In genomic region chr14:21455592-21455911, GRCh38 we compare ENCODE assay signal across 8 cellular contexts. TPM values are rescaled to one million over a fixed set of nuclear protein-coding genes. Genes with fewer than 3 reads are reported as not detected.
DNase-seq lines count a peak whose midpoint lies in the region; ATAC-seq and TF ChIP-seq lines count a peak whose summit lies in the region.

No MANE protein-coding gene starts in this region.

- H3K79me2 ChIP-seq in PC-3 (ENCODE audit: low read length), result peaks cover 53% of the 10 kb centered on the region
- peaks cover 53% of the 10 kb centered on the region for H3K79me2 ChIP-seq in neural progenitor cell (ENCODE audit: low read depth)

- H4K20me1 ChIP-seq in PC-3 (ENCODE audit: low read length) (peaks cover 8% of the 10 kb centered on the region; the same call in 1 of the 2 replicates), neural progenitor cell (ENCODE audit: low read depth) (peaks cover 16% of the 10 kb centered on the region)

- no peaks in the 10 kb centered on the region for H3K9me3 Mint-ChIP-seq in CD4-positive, CD25-positive, alpha-beta regulatory T cell
- no peaks in the 10 kb centered on the region for H3K9me3 Mint-ChIP-seq in neural progenitor cell

- DNase-seq in CD4-positive, CD25-positive, alpha-beta regulatory T cell, result no peak
- DNase-seq in PC-3, result peak; percentile 12
- DNase-seq in epithelial cell of prostate (ENCODE audit: low read depth, low spot score), result no peak
- DNase-seq in neural progenitor cell (ENCODE audit: low spot score), result no peak
- DNase-seq in SHP77 (lab: John Stamatoyannopoulos, UW), result no peak
- no peak for DNase-seq in GF-D8 (lab: John Stamatoyannopoulos, UW)
- DNase-seq in NCI-H2196 treated with DMSO at 0.1 percent for 48 hours (lab: John Stamatoyannopoulos, UW; ENCODE audit: unreplicated experiment), result no peak

- H3K4me2 ChIP-seq in PC-3 (ENCODE audit: low read length) (peak overlapping the region; percentile 93), neural progenitor cell (peak overlapping the region; percentile 85)

- H3K4me3 Mint-ChIP-seq in CD4-positive, CD25-positive, alpha-beta regulatory T cell, result peak overlapping the region; percentile 86 to 99 (median 98)
- peak overlapping the region; percentile 95 for H3K4me3 Mint-ChIP-seq in neural progenitor cell

- peaks cover 9% of the 10 kb centered on the region for H3K36me3 Mint-ChIP-seq in CD4-positive, CD25-positive, alpha-beta regulatory T cell
- H3K36me3 Mint-ChIP-seq in neural progenitor cell, result peaks cover 12% of the 10 kb centered on the region

- H3K27me3 Mint-ChIP-seq in CD4-positive, CD25-positive, alpha-beta regulatory T cell, result no peaks in the 10 kb centered on the region
- peaks cover 3% of the 10 kb centered on the region for H3K27me3 Mint-ChIP-seq in neural progenitor cell (ENCODE audit: insufficient read depth, low read depth)

- H2AFZ ChIP-seq in PC-3 (ENCODE audit: low read length) (peak overlapping the region; percentile 81), neural progenitor cell (replicated peaks) (peak overlapping the region; percentile 38)

- H3K4me3 ChIP-seq in CD4-positive, CD25-positive, alpha-beta regulatory T cell (ENCODE audit: low read depth, low read length), result peak overlapping the region; percentile 93
- H3K4me3 ChIP-seq in PC-3 (ENCODE audit: low read length) (peak overlapping the region; percentile 97), neural progenitor cell (peak overlapping the region; percentile 86)

- peak overlapping the region; percentile 95 for H3K27ac ChIP-seq in CD4-positive, CD25-positive, alpha-beta regulatory T cell (ENCODE audit: insufficient read depth, low read length, poor library complexity, severe bottlenecking)
- H3K27ac ChIP-seq in PC-3 (ENCODE audit: low read length) (peak overlapping the region; percentile 61), epithelial cell of prostate (peak overlapping the region; percentile 92), neural progenitor cell (peak overlapping the region; percentile 84)

- no peaks in the 10 kb centered on the region for H3K9me3 ChIP-seq in CD4-positive, CD25-positive, alpha-beta regulatory T cell (ENCODE audit: control insufficient read depth in 2 of 2, low read length in 2 of 2)
- no peaks in the 10 kb centered on the region for H3K9me3 ChIP-seq in PC-3 (ENCODE audit: low read length)
- H3K9me3 ChIP-seq in neural progenitor cell (ENCODE audit: low read depth), result no peaks in the 10 kb centered on the region

- POLR2A ChIA-PET in PC-3 (lab: Charles Lee; ENCODE audit: unreplicated experiment), result interaction anchor here (1.9 kb wide), 1 partner anchor 18 kb away, joined by 16 read pairs; no protein-coding TSS in a partner anchor

- TF ChIP-seq CTCF in PC-3 (conservative IDR thresholded peaks at IDR 0.05; ENCODE audit: low read depth, low read length) (no peak), neural progenitor cell (IDR thresholded peaks at IDR 0.05) (no peak)

- intact Hi-C loops in PC-3 (cut with micrococcal nuclease), result no loop called here

- peaks cover 20 to 53% (median 36%) of the 10 kb centered on the region in 4 donors for H3K4me1 Mint-ChIP-seq in CD4-positive, CD25-positive, alpha-beta regulatory T cell
- H3K4me1 Mint-ChIP-seq in neural progenitor cell, result peaks cover 23% of the 10 kb centered on the region

- H3K9ac ChIP-seq in PC-3 (ENCODE audit: low read length), result peak overlapping the region; percentile 95
- H3K9ac ChIP-seq in neural progenitor cell, result peak overlapping the region; percentile 91

- CTCF ChIA-PET in PC-3 (lab: Charles Lee), result interaction anchor here (0.6 to 2.1 kb wide), 4 partner anchors 18 to 312 kb away, joined by 3 to 17 read pairs (median 4); no protein-coding TSS in a partner anchor

- ATAC-seq in CD4-positive, CD25-positive, alpha-beta regulatory T cell (ENCODE audit: low read depth in 2 of 2), result no peak
- ATAC-seq in GM21825 (IDR thresholded peaks at IDR 0.05; ENCODE audit: unreplicated experiment), result peak; percentile 28
- ATAC-seq in PC-3, result peak; percentile 22

- no peaks in the 10 kb centered on the region for H3K27me3 ChIP-seq in CD4-positive, CD25-positive, alpha-beta regulatory T cell (ENCODE audit: control insufficient read depth, insufficient read depth, low read length)
- H3K27me3 ChIP-seq in PC-3 (ENCODE audit: low read length) (no peaks in the 10 kb centered on the region), neural progenitor cell (no peaks in the 10 kb centered on the region)

- peaks cover 46% of the 10 kb centered on the region for H3K4me1 ChIP-seq in CD4-positive, CD25-positive, alpha-beta regulatory T cell (ENCODE audit: control insufficient read depth, insufficient read depth, low read length, poor library complexity, severe bottlenecking)
- peaks cover 12% of the 10 kb centered on the region for H3K4me1 ChIP-seq in PC-3 (ENCODE audit: insufficient read depth, low read length)
- peaks cover 16% of the 10 kb centered on the region for H3K4me1 ChIP-seq in neural progenitor cell

- H3K9me2 ChIP-seq in PC-3 (replicated peaks; ENCODE audit: low read length), result no peaks in the 10 kb centered on the region

- H3K27ac Mint-ChIP-seq in CD4-positive, CD25-positive, alpha-beta regulatory T cell, result peak overlapping the region; percentile 99 to 100 (median 100)
- peak overlapping the region; percentile 98 for H3K27ac Mint-ChIP-seq in neural progenitor cell

- BruUV-seq in PC-3 (replicated peaks; lab: Mats Ljungman, UMichigan), result TSS peak; percentile 51

- H3K36me3 ChIP-seq in CD4-positive, CD25-positive, alpha-beta regulatory T cell (ENCODE audit: control insufficient read depth, insufficient read depth, low read length), result peaks cover 9% of the 10 kb centered on the region
- H3K36me3 ChIP-seq in PC-3 (ENCODE audit: low read depth, low read length) (no peaks in the 10 kb centered on the region), neural progenitor cell (peaks cover 7% of the 10 kb centered on the region)

- H3F3A ChIP-seq in PC-3 (ENCODE audit: low read length, unreplicated experiment) (no peaks in the 10 kb centered on the region), neural progenitor cell (ENCODE audit: low read depth) (peaks cover 18% of the 10 kb centered on the region)

RNA-seq across cellular contexts. Expression of gene CHD8, which starts 0.4 kb away (rescaled TPM):
- 142 TPM for total RNA-seq in CD4-positive, CD25-positive, alpha-beta regulatory T cell
- polyA plus RNA-seq in CD4-positive, CD25-positive, alpha-beta regulatory T cell, result 10 to 100 TPM; 15.3 to 30.9 (median 20.9) TPM
- total RNA-seq in PC-3 (2014; rRNA removed) (57.4 and 81.0 TPM in 2 replicates), neural progenitor cell (ENCODE audit: low replicate concordance) (72.5 and 81.1 TPM in 2 replicates)

RNA-seq across cellular contexts. Expression of gene RAB2B, which starts 21.2 kb away (rescaled TPM):
- total RNA-seq in CD4-positive, CD25-positive, alpha-beta regulatory T cell, result 32.6 TPM
- polyA plus RNA-seq in CD4-positive, CD25-positive, alpha-beta regulatory T cell, result 10 to 100 TPM; 12.1 to 19.8 (median 14.8) TPM
- 11.7 and 26.8 TPM in 2 replicates for total RNA-seq in PC-3 (2014; rRNA removed)
- total RNA-seq in neural progenitor cell (ENCODE audit: low replicate concordance), result 38.5 and 54.2 TPM in 2 replicates

RNA-seq across cellular contexts. Expression of gene TOX4, which starts 21.4 kb away (rescaled TPM):
- total RNA-seq in CD4-positive, CD25-positive, alpha-beta regulatory T cell, result 128 TPM
- polyA plus RNA-seq in CD4-positive, CD25-positive, alpha-beta regulatory T cell, result 100 to 1,000 TPM in 1 of 4 donors, 10 to 100 TPM in 3; 90.0 to 114 (median 95.4) TPM
- total RNA-seq in PC-3 (2014; rRNA removed) (26.7 and 38.5 TPM in 2 replicates), neural progenitor cell (ENCODE audit: low replicate concordance) (34.2 and 35.7 TPM in 2 replicates)

RNA-seq across cellular contexts. Expression of gene METTL3, which starts 55.6 kb away (rescaled TPM):
- total RNA-seq in CD4-positive, CD25-positive, alpha-beta regulatory T cell, result 59.0 TPM
- polyA plus RNA-seq in CD4-positive, CD25-positive, alpha-beta regulatory T cell, result 10 to 100 TPM; 20.6 to 32.6 (median 23.9) TPM
- total RNA-seq in PC-3 (2014; rRNA removed) (47.6 and 57.1 TPM in 2 replicates), neural progenitor cell (ENCODE audit: low replicate concordance) (99.5 and 108 TPM in 2 replicates)

Comparison
In these comparisons a context has a peak if more than half of its experiments do, and no peak if none do; other contexts are left out.
1. ATAC-seq: peak in GM21825 (single experiment) and PC-3 (single experiment); none in CD4-positive, CD25-positive, alpha-beta regulatory T cell (0 of 2).
2. Peak in every context shown above with its lines, with median percentiles within 50 percentile points of each other: H3K27ac ChIP-seq and H3K4me3 ChIP-seq.